In the genomic region with DNA sequence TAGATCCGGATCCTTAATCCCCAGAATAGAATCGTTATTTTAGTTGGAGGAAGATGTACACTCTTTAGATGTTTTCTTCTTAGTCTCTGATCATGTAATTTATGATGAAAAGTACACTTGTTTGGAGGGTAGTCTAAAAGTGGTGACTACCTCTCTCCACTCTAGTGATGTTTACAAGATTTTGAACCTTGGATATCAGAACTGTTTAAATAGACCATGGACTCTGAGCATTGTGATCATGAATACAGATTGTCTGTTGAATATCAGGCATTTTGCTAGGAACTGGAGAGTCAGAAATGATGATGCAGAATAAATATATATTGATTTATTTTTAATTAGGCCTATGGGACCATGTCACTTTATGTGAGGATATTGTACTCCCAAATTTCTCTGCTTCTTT, we compare ENCODE assay signal across 24 cellular contexts.
"Had no signal": no experiment of that assay in that cellular context is flagged by ENCODE, and none has a peak within 500 bp of the region (broad histone marks: within the 10 kb centered on the region; RNA-seq: fewer than 3 reads in every experiment).

No MANE protein-coding gene starts in this region.

- FAIRE-seq: colon, endothelial cell of umbilical vein, frontal cortex, kidney had no signal

- H3K4me2 ChIP-seq: hepatocyte had no signal

- H3K9me3 ChIP-seq: esophagus muscularis mucosa, gastroesophageal sphincter, heart left ventricle, left lung, lower lobe of right lung had no signal

- H3K27ac ChIP-seq: coronary artery, dorsolateral prefrontal cortex, esophagus muscularis mucosa, foreskin keratinocyte, gastroesophageal sphincter, heart left ventricle, hepatocyte, left lung, lower lobe of right lung had no signal

- H2AFZ ChIP-seq: hepatocyte had no signal

- DNase-seq: cerebellar nuclear complex; dermis blood vessel endothelial cell; dorsolateral prefrontal cortex; effector CD4-positive, alpha-beta T cell; effector memory CD4-positive, alpha-beta T cell; foreskin keratinocyte; hypothalamus; immature natural killer cell; islet precursor cell; kidney; kidney glomerular epithelial cell; left colon; left lung; lower lobe of right lung; mesendoderm; midbrain had no signal

- H3K27me3 ChIP-seq: esophagus muscularis mucosa, foreskin keratinocyte, gastroesophageal sphincter, hepatocyte, left lung had no signal

- ATAC-seq: foreskin keratinocyte, gastroesophageal sphincter, heart left ventricle, left colon, left lung, lower lobe of right lung had no signal

- H3K79me2 ChIP-seq: hepatocyte had no signal

- H3K36me3 ChIP-seq: esophagus muscularis mucosa, gastroesophageal sphincter, heart left ventricle, left lung, lower lobe of right lung had no signal

- H3K4me1 ChIP-seq: esophagus muscularis mucosa, foreskin keratinocyte, gastroesophageal sphincter, heart left ventricle, left lung, lower lobe of right lung had no signal

- H3K4me3 ChIP-seq: coronary artery, dorsolateral prefrontal cortex, esophagus muscularis mucosa, gastroesophageal sphincter, heart left ventricle, hepatocyte, left lung, lower lobe of right lung had no signal
